In genomic region chr15:85955501-85956391, GRCh38 we compare ENCODE assay signal across 9 cellular contexts.
A peak's percentile ranks its signal among the peaks of the same experiment; 100 is the strongest.
DNase-seq lines count a peak whose midpoint lies in the region; ATAC-seq and TF ChIP-seq lines count a peak whose summit lies in the region.
"Had no signal": no experiment of that assay in that cellular context is flagged by ENCODE, and none has a peak within 500 bp of the region (broad histone marks: within the 10 kb centered on the region; RNA-seq: fewer than 3 reads in every experiment).

No MANE protein-coding gene starts in this region.

- no peak overlapping the region for H3K9ac ChIP-seq in colonic mucosa (ENCODE audit: low read depth in 2 of 2, low read length in 2 of 2)

- H3K27ac Mint-ChIP-seq in stimulated activated effector memory CD8-positive, alpha-beta T cell treated with anti-CD3 and anti-CD28 coated beads, Interleukin-12 subunit alpha, Interleukin-12 subunit beta, amount 100 ng/mL, for 72 hours = no peak overlapping the region

- H3K9me3 ChIP-seq in colonic mucosa = no peaks in the 10 kb centered on the region
- H3K9me3 ChIP-seq: lower lobe of right lung had no signal

- no peak overlapping the region for H3K27ac ChIP-seq in colonic mucosa
- H3K27ac ChIP-seq: lower lobe of right lung had no signal

- H3K36me3 ChIP-seq in colonic mucosa = no peaks in the 10 kb centered on the region
- H3K36me3 ChIP-seq: lower lobe of right lung had no signal

- no peak for TF ChIP-seq CTCF in colonic mucosa (IDR thresholded peaks at IDR 0.05)

- H3K4me1 ChIP-seq in colonic mucosa = no peaks in the 10 kb centered on the region
- H3K4me1 ChIP-seq: lower lobe of right lung had no signal

- H3K27me3 ChIP-seq in colonic mucosa = no peaks in the 10 kb centered on the region

- H3K4me1 Mint-ChIP-seq in stimulated activated effector memory CD8-positive, alpha-beta T cell treated with anti-CD3 and anti-CD28 coated beads, Interleukin-12 subunit alpha, Interleukin-12 subunit beta, amount 100 ng/mL, for 72 hours = peaks cover 7% of the 10 kb centered on the region

- no peak overlapping the region for H3K4me3 Mint-ChIP-seq in stimulated activated effector memory CD8-positive, alpha-beta T cell treated with anti-CD3 and anti-CD28 coated beads, Interleukin-12 subunit alpha, Interleukin-12 subunit beta, amount 100 ng/mL, for 72 hours

- H3K4me3 ChIP-seq in colonic mucosa = no peak overlapping the region
- H3K4me3 ChIP-seq: lower lobe of right lung had no signal

- intact Hi-C loops in colonic mucosa (cut with DNase I) = no loop called here

- H3K36me3 Mint-ChIP-seq in stimulated activated effector memory CD8-positive, alpha-beta T cell treated with anti-CD3 and anti-CD28 coated beads, Interleukin-12 subunit alpha, Interleukin-12 subunit beta, amount 100 ng/mL, for 72 hours = no peaks in the 10 kb centered on the region

- DNase-seq in stimulated activated effector memory CD8-positive, alpha-beta T cell treated with anti-CD3 and anti-CD28 coated beads, Interleukin-12 subunit alpha, Interleukin-12 subunit beta, amount 100 ng/mL, for 72 hours (ENCODE audit: low spot score in 2 of 2) = no peak
- DNase-seq in GM19238 (ENCODE audit: insufficient read length, low spot score) (no peak), colonic mucosa (no peak)
- DNase-seq: lower lobe of right lung, NCI-H2171 had no signal

- ATAC-seq in GM19043 (IDR thresholded peaks at IDR 0.05; ENCODE audit: low read depth, unreplicated experiment) (peak; percentile 80), HG02571 (IDR thresholded peaks at IDR 0.05; ENCODE audit: unreplicated experiment) (peak; percentile 92), HG03432 (IDR thresholded peaks at IDR 0.05; ENCODE audit: unreplicated experiment) (peak; percentile 93)
- peak; percentile 59 for ATAC-seq in stimulated activated effector memory CD8-positive, alpha-beta T cell treated with anti-CD3 and anti-CD28 coated beads, Interleukin-12 subunit alpha, Interleukin-12 subunit beta, amount 100 ng/mL, for 72 hours
- ATAC-seq in activated CD4-positive, CD25-positive, alpha-beta regulatory T cell treated with anti-CD3 and anti-CD28 coated beads, Interleukin-2, amount 50 U/mL, for 24 hours = no peak
- ATAC-seq: lower lobe of right lung had no signal

- peaks cover 2% of the 10 kb centered on the region for H3K9me3 Mint-ChIP-seq in stimulated activated effector memory CD8-positive, alpha-beta T cell treated with anti-CD3 and anti-CD28 coated beads, Interleukin-12 subunit alpha, Interleukin-12 subunit beta, amount 100 ng/mL, for 72 hours

Comparison
In these comparisons a context has a peak if more than half of its experiments do, and no peak if none do; other contexts are left out.
1. ATAC-seq: peak in GM19043 (single experiment), HG02571 (single experiment), HG03432 (single experiment) and stimulated activated effector memory CD8-positive, alpha-beta T cell treated with anti-CD3 and anti-CD28 coated beads, Interleukin-12 subunit alpha, Interleukin-12 subunit beta, amount 100 ng/mL, for 72 hours (single experiment); none in activated CD4-positive, CD25-positive, alpha-beta regulatory T cell treated with anti-CD3 and anti-CD28 coated beads, Interleukin-2, amount 50 U/mL, for 24 hours (0 of 2).